ENCODE assay signal across 36 cellular contexts in genomic region chr4:37623940-37624339, GRCh38.
"Had no signal": no experiment of that assay in that cellular context is flagged by ENCODE, and none has a peak within 500 bp of the region (broad histone marks: within the 10 kb centered on the region; RNA-seq: fewer than 3 reads in every experiment).

No MANE protein-coding gene starts in this region.

- H3K4me3 ChIP-seq: MG63, Peyer's patch, SK-N-MC had no signal

- H3K4me1 Mint-ChIP-seq: activated CD4-positive, alpha-beta T cell treated with anti-CD3 and anti-CD28 coated beads for 36 hours; activated CD4-positive, alpha-beta T cell treated with anti-CD3 and anti-CD28 coated beads, Interleukin-2, amount 10 ng/mL, durations not matched to agents 7 days and 5 days; activated naive CD8-positive, alpha-beta T cell treated with anti-CD3 and anti-CD28 coated beads, Interleukin-2, amount 50 U/mL, for 24 hours had no signal

- H3K27me3 ChIP-seq: MG63, Peyer's patch had no signal

- H3K4me3 Mint-ChIP-seq: activated CD4-positive, alpha-beta T cell treated with anti-CD3 and anti-CD28 coated beads for 36 hours; activated CD4-positive, alpha-beta T cell treated with anti-CD3 and anti-CD28 coated beads, Interleukin-2, amount 10 ng/mL, durations not matched to agents 7 days and 5 days; activated CD8-positive, alpha-beta T cell treated with anti-CD3 and anti-CD28 coated beads, Interleukin-2, amount 10 ng/mL, durations not matched to agents 7 days and 5 days; activated naive CD4-positive, alpha-beta T cell treated with anti-CD3 and anti-CD28 coated beads for 36 hours; activated naive CD8-positive, alpha-beta T cell; activated naive CD8-positive, alpha-beta T cell treated with anti-CD3 and anti-CD28 coated beads, Interleukin-2, amount 50 U/mL, for 24 hours; activated T-cell treated with anti-CD3 and anti-CD28 coated beads, Interleukin-2, amount 50 U/mL, for 24 hours; brain; IgD-negative memory B cell; T-helper 2 cell treated with Interferon-gamma antibody and Interleukin-4, amounts not matched to agents 5 μg/mL and 100 μg/mL, for 36 hours; WTC11 had no signal

- ATAC-seq: activated CD4-positive, alpha-beta T cell treated with anti-CD3 and anti-CD28 coated beads for 36 hours; activated CD4-positive, CD25-positive, alpha-beta regulatory T cell treated with anti-CD3 and anti-CD28 coated beads, Interleukin-2, amount 50 U/mL, for 24 hours; activated CD8-positive, alpha-beta T cell treated with anti-CD3 and anti-CD28 coated beads, Interleukin-2, amount 10 ng/mL, durations not matched to agents 7 days and 5 days; activated naive CD8-positive, alpha-beta T cell treated with anti-CD3 and anti-CD28 coated beads, Interleukin-2, amount 50 U/mL, for 24 hours; PC-3; WTC11 had no signal

- DNase-seq: activated CD4-positive, alpha-beta T cell treated with anti-CD3 and anti-CD28 coated beads for 36 hours; activated CD4-positive, alpha-beta T cell treated with anti-CD3 and anti-CD28 coated beads, Interleukin-2, amount 10 ng/mL, durations not matched to agents 7 days and 5 days; activated CD4-positive, alpha-beta T cell treated with anti-CD3 and anti-CD28 coated beads, Interleukin-2, amount 50 U/mL, for 48 hours; activated CD8-positive, alpha-beta T cell treated with anti-CD3 and anti-CD28 coated beads, Interleukin-2, amount 10 ng/mL, durations not matched to agents 7 days and 5 days; activated gamma-delta T cell treated with Interleukin-2 at 50 U/mL for 16 hours; activated naive CD4-positive, alpha-beta T cell treated with anti-CD3 and anti-CD28 coated beads for 36 hours; activated naive CD8-positive, alpha-beta T cell treated with anti-CD3 and anti-CD28 coated beads, Interleukin-2, amount 50 U/mL, for 24 hours; activated T-cell treated with anti-CD3 and anti-CD28 coated beads, Interleukin-2, amount 50 U/mL, for 24 hours; anterior cingulate cortex; caudate nucleus; Kasumi-1; KG1; MG63; NCI-H1048; NCI-H1105 treated with DMSO at 0.1 percent for 48 hours; NCI-H1436; NCI-H1694; NCI-H1930; NCI-H2081 treated with DMSO at 0.1 percent for 48 hours; NCI-H226; NCI-H446 treated with DMSO at 0.1 percent for 48 hours; NCI-H524 treated with DMSO at 0.1 percent for 48 hours; NCI-H748 treated with DMSO at 0.1 percent for 48 hours; NK-92 treated with Interleukin-12 subunit alpha and Interleukin-12 subunit beta, amount 100 ng/mL, for 24 hours; PC-3; Peyer's patch; RPMI8226 had no signal

- H3K9me3 ChIP-seq: MG63, Peyer's patch had no signal

- H3K27ac ChIP-seq: Peyer's patch, SK-N-MC had no signal

- H3K4me1 ChIP-seq: Peyer's patch had no signal

- H3K9me3 Mint-ChIP-seq: activated CD4-positive, alpha-beta T cell treated with anti-CD3 and anti-CD28 coated beads, Interleukin-2, amount 10 ng/mL, durations not matched to agents 7 days and 5 days; activated naive CD4-positive, alpha-beta T cell treated with anti-CD3 and anti-CD28 coated beads for 36 hours; activated naive CD8-positive, alpha-beta T cell treated with anti-CD3 and anti-CD28 coated beads, Interleukin-2, amount 50 U/mL, for 24 hours; activated T-cell treated with anti-CD3 and anti-CD28 coated beads, Interleukin-2, amount 50 U/mL, for 24 hours; brain; IgD-negative memory B cell; T-helper 2 cell treated with Interferon-gamma antibody and Interleukin-4, amounts not matched to agents 5 μg/mL and 100 μg/mL, for 36 hours; WTC11 had no signal

- H3K36me3 Mint-ChIP-seq: IgD-negative memory B cell had no signal

- FAIRE-seq: bronchial epithelial cell, TTC549 had no signal

- H3K27ac Mint-ChIP-seq: activated CD4-positive, alpha-beta T cell treated with anti-CD3 and anti-CD28 coated beads for 36 hours; activated CD4-positive, alpha-beta T cell treated with anti-CD3 and anti-CD28 coated beads, Interleukin-2, amount 10 ng/mL, durations not matched to agents 7 days and 5 days; activated CD8-positive, alpha-beta T cell treated with anti-CD3 and anti-CD28 coated beads, Interleukin-2, amount 10 ng/mL, durations not matched to agents 7 days and 5 days; activated naive CD4-positive, alpha-beta T cell treated with anti-CD3 and anti-CD28 coated beads for 36 hours; activated naive CD8-positive, alpha-beta T cell; activated naive CD8-positive, alpha-beta T cell treated with anti-CD3 and anti-CD28 coated beads, Interleukin-2, amount 50 U/mL, for 24 hours; activated T-cell treated with anti-CD3 and anti-CD28 coated beads, Interleukin-2, amount 50 U/mL, for 24 hours; IgD-negative memory B cell; T-helper 2 cell treated with Interferon-gamma antibody and Interleukin-4, amounts not matched to agents 5 μg/mL and 100 μg/mL, for 36 hours; WTC11 had no signal

- H3K36me3 ChIP-seq: MG63 had no signal

- H3K27me3 Mint-ChIP-seq: activated CD4-positive, alpha-beta T cell treated with anti-CD3 and anti-CD28 coated beads for 36 hours; activated CD4-positive, alpha-beta T cell treated with anti-CD3 and anti-CD28 coated beads, Interleukin-2, amount 10 ng/mL, durations not matched to agents 7 days and 5 days; activated naive CD8-positive, alpha-beta T cell; activated naive CD8-positive, alpha-beta T cell treated with anti-CD3 and anti-CD28 coated beads, Interleukin-2, amount 50 U/mL, for 24 hours; activated T-cell treated with anti-CD3 and anti-CD28 coated beads, Interleukin-2, amount 50 U/mL, for 24 hours had no signal
